1 cellular context compared by ENCODE assay signal in genomic region chr11:102346748-102347525, GRCh38.
A peak's percentile ranks its signal among the peaks of the same experiment; 100 is the strongest.
TF ChIP-seq lines count a peak whose summit lies in the region.

TSS of gene BIRC2 (plus strand) at chr11:102347214. CDS start at chr11:102349855, 2,641 bp downstream.

TF ChIP-seq in H1, 55 proteins besides CTCF, POLR2A, EP300 and RAD21 (continued from another document):
- TF ChIP-seq NANOG (IDR thresholded peaks at IDR 0.05; ENCODE audit: insufficient read depth, low read depth, low read length, poor library complexity, severe bottlenecking): peak; percentile 29
- peak; percentile 96 for TF ChIP-seq CREB1 (IDR thresholded peaks at IDR 0.05)
- peak; percentile 96 for TF ChIP-seq ASH2L (IDR thresholded peaks at IDR 0.05; ENCODE audit: low read length)
- TF ChIP-seq POLR2AphosphoS5 (IDR thresholded peaks at IDR 0.05; ENCODE audit: low read depth, low read length): 0 out of 2 replicates have a peak, but pooled peaks have one; percentile 62
- TF ChIP-seq KDM1A (IDR thresholded peaks at IDR 0.05; ENCODE audit: borderline replicate concordance, low read length): no peak
- no peak for TF ChIP-seq CBX8 (IDR thresholded peaks at IDR 0.05; ENCODE audit: borderline replicate concordance, low read depth, low read length)
- TF ChIP-seq, protein P1, sequence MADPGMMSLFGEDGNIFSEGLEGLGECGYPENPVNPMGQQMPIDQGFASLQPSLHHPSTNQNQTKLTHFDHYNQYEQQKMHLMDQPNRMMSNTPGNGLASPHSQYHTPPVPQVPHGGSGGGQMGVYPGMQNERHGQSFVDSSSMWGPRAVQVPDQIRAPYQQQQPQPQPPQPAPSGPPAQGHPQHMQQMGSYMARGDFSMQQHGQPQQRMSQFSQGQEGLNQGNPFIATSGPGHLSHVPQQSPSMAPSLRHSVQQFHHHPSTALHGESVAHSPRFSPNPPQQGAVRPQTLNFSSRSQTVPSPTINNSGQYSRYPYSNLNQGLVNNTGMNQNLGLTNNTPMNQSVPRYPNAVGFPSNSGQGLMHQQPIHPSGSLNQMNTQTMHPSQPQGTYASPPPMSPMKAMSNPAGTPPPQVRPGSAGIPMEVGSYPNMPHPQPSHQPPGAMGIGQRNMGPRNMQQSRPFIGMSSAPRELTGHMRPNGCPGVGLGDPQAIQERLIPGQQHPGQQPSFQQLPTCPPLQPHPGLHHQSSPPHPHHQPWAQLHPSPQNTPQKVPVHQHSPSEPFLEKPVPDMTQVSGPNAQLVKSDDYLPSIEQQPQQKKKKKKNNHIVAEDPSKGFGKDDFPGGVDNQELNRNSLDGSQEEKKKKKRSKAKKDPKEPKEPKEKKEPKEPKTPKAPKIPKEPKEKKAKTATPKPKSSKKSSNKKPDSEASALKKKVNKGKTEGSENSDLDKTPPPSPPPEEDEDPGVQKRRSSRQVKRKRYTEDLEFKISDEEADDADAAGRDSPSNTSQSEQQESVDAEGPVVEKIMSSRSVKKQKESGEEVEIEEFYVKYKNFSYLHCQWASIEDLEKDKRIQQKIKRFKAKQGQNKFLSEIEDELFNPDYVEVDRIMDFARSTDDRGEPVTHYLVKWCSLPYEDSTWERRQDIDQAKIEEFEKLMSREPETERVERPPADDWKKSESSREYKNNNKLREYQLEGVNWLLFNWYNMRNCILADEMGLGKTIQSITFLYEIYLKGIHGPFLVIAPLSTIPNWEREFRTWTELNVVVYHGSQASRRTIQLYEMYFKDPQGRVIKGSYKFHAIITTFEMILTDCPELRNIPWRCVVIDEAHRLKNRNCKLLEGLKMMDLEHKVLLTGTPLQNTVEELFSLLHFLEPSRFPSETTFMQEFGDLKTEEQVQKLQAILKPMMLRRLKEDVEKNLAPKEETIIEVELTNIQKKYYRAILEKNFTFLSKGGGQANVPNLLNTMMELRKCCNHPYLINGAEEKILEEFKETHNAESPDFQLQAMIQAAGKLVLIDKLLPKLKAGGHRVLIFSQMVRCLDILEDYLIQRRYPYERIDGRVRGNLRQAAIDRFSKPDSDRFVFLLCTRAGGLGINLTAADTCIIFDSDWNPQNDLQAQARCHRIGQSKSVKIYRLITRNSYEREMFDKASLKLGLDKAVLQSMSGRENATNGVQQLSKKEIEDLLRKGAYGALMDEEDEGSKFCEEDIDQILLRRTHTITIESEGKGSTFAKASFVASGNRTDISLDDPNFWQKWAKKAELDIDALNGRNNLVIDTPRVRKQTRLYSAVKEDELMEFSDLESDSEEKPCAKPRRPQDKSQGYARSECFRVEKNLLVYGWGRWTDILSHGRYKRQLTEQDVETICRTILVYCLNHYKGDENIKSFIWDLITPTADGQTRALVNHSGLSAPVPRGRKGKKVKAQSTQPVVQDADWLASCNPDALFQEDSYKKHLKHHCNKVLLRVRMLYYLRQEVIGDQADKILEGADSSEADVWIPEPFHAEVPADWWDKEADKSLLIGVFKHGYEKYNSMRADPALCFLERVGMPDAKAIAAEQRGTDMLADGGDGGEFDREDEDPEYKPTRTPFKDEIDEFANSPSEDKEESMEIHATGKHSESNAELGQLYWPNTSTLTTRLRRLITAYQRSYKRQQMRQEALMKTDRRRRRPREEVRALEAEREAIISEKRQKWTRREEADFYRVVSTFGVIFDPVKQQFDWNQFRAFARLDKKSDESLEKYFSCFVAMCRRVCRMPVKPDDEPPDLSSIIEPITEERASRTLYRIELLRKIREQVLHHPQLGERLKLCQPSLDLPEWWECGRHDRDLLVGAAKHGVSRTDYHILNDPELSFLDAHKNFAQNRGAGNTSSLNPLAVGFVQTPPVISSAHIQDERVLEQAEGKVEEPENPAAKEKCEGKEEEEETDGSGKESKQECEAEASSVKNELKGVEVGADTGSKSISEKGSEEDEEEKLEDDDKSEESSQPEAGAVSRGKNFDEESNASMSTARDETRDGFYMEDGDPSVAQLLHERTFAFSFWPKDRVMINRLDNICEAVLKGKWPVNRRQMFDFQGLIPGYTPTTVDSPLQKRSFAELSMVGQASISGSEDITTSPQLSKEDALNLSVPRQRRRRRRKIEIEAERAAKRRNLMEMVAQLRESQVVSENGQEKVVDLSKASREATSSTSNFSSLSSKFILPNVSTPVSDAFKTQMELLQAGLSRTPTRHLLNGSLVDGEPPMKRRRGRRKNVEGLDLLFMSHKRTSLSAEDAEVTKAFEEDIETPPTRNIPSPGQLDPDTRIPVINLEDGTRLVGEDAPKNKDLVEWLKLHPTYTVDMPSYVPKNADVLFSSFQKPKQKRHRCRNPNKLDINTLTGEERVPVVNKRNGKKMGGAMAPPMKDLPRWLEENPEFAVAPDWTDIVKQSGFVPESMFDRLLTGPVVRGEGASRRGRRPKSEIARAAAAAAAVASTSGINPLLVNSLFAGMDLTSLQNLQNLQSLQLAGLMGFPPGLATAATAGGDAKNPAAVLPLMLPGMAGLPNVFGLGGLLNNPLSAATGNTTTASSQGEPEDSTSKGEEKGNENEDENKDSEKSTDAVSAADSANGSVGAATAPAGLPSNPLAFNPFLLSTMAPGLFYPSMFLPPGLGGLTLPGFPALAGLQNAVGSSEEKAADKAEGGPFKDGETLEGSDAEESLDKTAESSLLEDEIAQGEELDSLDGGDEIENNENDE (IDR thresholded peaks at IDR 0.05; ENCODE audit: insufficient replicate concordance, low read length): no peak
- TF ChIP-seq RNF2 (IDR thresholded peaks at IDR 0.05; ENCODE audit: borderline replicate concordance, low read depth, low read length, missing control alignments, poor library complexity, severe bottlenecking): no peak
- peak in 1 of 2 experiments; percentile 82; a peak in 1 of 4 replicates for TF ChIP-seq SIN3A (conservative IDR thresholded peaks at IDR 0.05 in 1 of 2, IDR thresholded peaks at IDR 0.05 in 1 of 2; ENCODE audit: low read depth in 1 of 2, low read length in 2 of 2)
- TF ChIP-seq SRF (IDR thresholded peaks at IDR 0.05; ENCODE audit: low read depth, low read length): no peak
- no peak for TF ChIP-seq POU5F1 (IDR thresholded peaks at IDR 0.05; ENCODE audit: low read depth, low read length)
- TF ChIP-seq TAF7 (optimal IDR thresholded peaks at IDR 0.05; ENCODE audit: borderline replicate concordance, low read depth, low read length): peak; percentile 15
- TF ChIP-seq RXRA (IDR thresholded peaks at IDR 0.05; ENCODE audit: insufficient read depth, low read depth, low read length): no peak
- TF ChIP-seq, protein P2, sequence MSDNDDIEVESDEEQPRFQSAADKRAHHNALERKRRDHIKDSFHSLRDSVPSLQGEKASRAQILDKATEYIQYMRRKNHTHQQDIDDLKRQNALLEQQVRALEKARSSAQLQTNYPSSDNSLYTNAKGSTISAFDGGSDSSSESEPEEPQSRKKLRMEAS (IDR thresholded peaks at IDR 0.05): peak; percentile 43; the same call in 1 of the 2 replicates
- peak; percentile 62; the same call in 1 of the 2 replicates for TF ChIP-seq JUN (IDR thresholded peaks at IDR 0.05; ENCODE audit: low read depth, low read length)
- no peak for TF ChIP-seq SP1 (IDR thresholded peaks at IDR 0.05; ENCODE audit: low read depth, low read length)
- peak; percentile 88 for TF ChIP-seq PHF8 (conservative IDR thresholded peaks at IDR 0.05; ENCODE audit: low read depth, low read length)
- TF ChIP-seq KDM4A (IDR thresholded peaks at IDR 0.05; ENCODE audit: low read depth, low read length, severe bottlenecking): peak; percentile 75
- no peak for TF ChIP-seq HDAC2 (IDR thresholded peaks at IDR 0.05; ENCODE audit: borderline replicate concordance in 1 of 2, low read depth in 2 of 2, low read length in 2 of 2)
- TF ChIP-seq GTF2F1 (IDR thresholded peaks at IDR 0.05; ENCODE audit: borderline replicate concordance, low read depth, low read length): 0 out of 2 replicates have a peak, but pooled peaks have one; percentile 9
- no peak for TF ChIP-seq BACH1 (IDR thresholded peaks at IDR 0.05; ENCODE audit: low read length)
- no peak for TF ChIP-seq GABPA (IDR thresholded peaks at IDR 0.05; ENCODE audit: borderline replicate concordance, insufficient read depth, low read length)
- TF ChIP-seq, protein P3, sequence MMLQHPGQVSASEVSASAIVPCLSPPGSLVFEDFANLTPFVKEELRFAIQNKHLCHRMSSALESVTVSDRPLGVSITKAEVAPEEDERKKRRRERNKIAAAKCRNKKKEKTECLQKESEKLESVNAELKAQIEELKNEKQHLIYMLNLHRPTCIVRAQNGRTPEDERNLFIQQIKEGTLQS (IDR thresholded peaks at IDR 0.05; ENCODE audit: insufficient read depth, low read depth, low read length): peak; percentile 90
- TF ChIP-seq MAFK (IDR thresholded peaks at IDR 0.05; ENCODE audit: low read depth, low read length): no peak
- peak; percentile 42; the same call in 1 of the 2 replicates for TF ChIP-seq USF2 (IDR thresholded peaks at IDR 0.05; ENCODE audit: low read length)
- TF ChIP-seq JUND (IDR thresholded peaks at IDR 0.05; ENCODE audit: low read length): peak; percentile 96
- no peak; the same call in 1 of the 2 replicates for TF ChIP-seq CHD2 (IDR thresholded peaks at IDR 0.05; ENCODE audit: low read length)
- no peak for TF ChIP-seq SIX5 (IDR thresholded peaks at IDR 0.05; ENCODE audit: low read depth, low read length)
- TF ChIP-seq SP4 (IDR thresholded peaks at IDR 0.05; ENCODE audit: low read length): no peak
- TF ChIP-seq ZNF274 (IDR thresholded peaks at IDR 0.05; ENCODE audit: borderline replicate concordance, extremely low read depth, low read length): no peak
- no peak for TF ChIP-seq RFX5 (IDR thresholded peaks at IDR 0.05; ENCODE audit: borderline replicate concordance, low read depth, low read length)
- TF ChIP-seq TCF12 (IDR thresholded peaks at IDR 0.05; ENCODE audit: low read depth, low read length): no peak
- TF ChIP-seq RBBP5 (IDR thresholded peaks at IDR 0.05; ENCODE audit: borderline replicate concordance, low read depth, low read length): no peak
- no peak for TF ChIP-seq CHD1 (IDR thresholded peaks at IDR 0.05; ENCODE audit: low read depth, low read length)
- no peak for TF ChIP-seq NRF1 (IDR thresholded peaks at IDR 0.05; ENCODE audit: low read depth, low read length)
- no peak for TF ChIP-seq CTBP2 (IDR thresholded peaks at IDR 0.05; ENCODE audit: borderline replicate concordance, insufficient read depth, insufficient read length, low read length)
- no peak for TF ChIP-seq EGR1 (IDR thresholded peaks at IDR 0.05; ENCODE audit: borderline replicate concordance, low read depth, low read length)
